Comparison of ENCODE assay signal across 8 cellular contexts in the genomic region with DNA sequence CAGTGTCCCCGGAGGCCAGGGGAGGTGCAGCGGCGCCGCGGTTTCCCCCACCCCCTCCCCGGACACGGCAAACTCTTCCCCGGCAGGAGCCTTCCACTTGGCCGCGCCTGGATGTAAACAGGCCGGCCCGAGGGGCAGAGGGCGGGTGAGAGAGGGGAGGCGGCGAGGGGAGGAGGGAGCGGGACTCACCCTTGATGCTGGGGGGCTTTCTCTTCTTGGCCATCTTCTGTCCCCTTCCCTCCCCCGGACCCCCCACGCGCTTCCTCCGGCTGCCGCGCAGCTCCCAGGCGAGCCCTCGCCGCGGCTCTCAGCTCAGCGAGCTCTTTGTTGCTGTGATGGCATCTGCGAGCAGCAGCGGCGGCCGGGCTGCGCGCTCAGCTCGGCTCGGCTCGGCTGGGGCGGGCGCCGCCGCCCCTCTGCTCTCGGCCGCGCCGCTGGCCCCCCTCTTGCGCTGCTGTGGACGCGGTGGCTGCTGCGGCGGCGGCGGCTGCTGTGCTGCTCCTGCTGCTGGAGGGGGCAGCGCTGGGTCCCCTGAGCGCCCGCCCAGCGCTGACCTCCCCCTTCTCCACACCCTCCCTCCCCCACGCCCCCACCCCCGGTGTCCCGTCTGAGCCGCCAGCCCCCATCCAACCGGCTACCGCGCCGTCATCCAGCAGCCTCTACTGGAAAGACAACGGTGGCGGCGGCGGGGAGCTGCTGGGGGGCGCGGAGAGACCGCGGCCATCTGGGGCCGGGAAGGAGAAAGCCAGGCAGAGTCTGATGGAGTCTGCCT. TPM values are rescaled to one million over a fixed set of nuclear protein-coding genes. Genes with fewer than 3 reads are reported as not detected.
A peak's percentile ranks its signal among the peaks of the same experiment; 100 is the strongest.
DNase-seq lines count a peak whose midpoint lies in the region; ATAC-seq and TF ChIP-seq lines count a peak whose summit lies in the region.

No MANE protein-coding gene starts in this region.

- no peak overlapping the region for H4K8ac ChIP-seq in mesendoderm (ENCODE audit: low read depth, low read length)

- H3K36me3 Mint-ChIP-seq in endothelial cell (ENCODE audit: low read depth, unreplicated experiment) = peaks cover 4% of the 10 kb centered on the region

- H3K4me1 Mint-ChIP-seq in endothelial cell (ENCODE audit: unreplicated experiment) = peaks cover 17% of the 10 kb centered on the region

- H3K4me3 ChIP-seq in WI38 (ENCODE audit: low read depth, low read length) (peak overlapping the region; percentile 50), mesendoderm (ENCODE audit: low read length) (peak overlapping the region; percentile 52), upper lobe of right lung (peak overlapping the region; percentile 42)

- no peak overlapping the region for H3K27ac Mint-ChIP-seq in endothelial cell (ENCODE audit: unreplicated experiment)

- H3K27me3 ChIP-seq in mesendoderm (ENCODE audit: insufficient read depth, low read length, poor library complexity) = peaks cover 6% of the 10 kb centered on the region
- peaks cover 49% of the 10 kb centered on the region for H3K27me3 ChIP-seq in upper lobe of right lung

- no peak for TF ChIP-seq CTCF in WI38 (IDR thresholded peaks at IDR 0.05; ENCODE audit: low read depth, low read length)
- TF ChIP-seq CTCF in endothelial cell (IDR thresholded peaks at IDR 0.05; ENCODE audit: unreplicated experiment) = no peak
- TF ChIP-seq CTCF in upper lobe of right lung (IDR thresholded peaks at IDR 0.05) = no peak

- H3K23ac ChIP-seq in mesendoderm (ENCODE audit: low read length) = no peak overlapping the region

- H3K36me3 ChIP-seq in mesendoderm (ENCODE audit: control insufficient read depth, insufficient read depth, low read length) (no peaks in the 10 kb centered on the region), upper lobe of right lung (no peaks in the 10 kb centered on the region)

- H4K5ac ChIP-seq in mesendoderm (ENCODE audit: low read length) = no peak overlapping the region

- H3K27me3 Mint-ChIP-seq in endothelial cell (ENCODE audit: unreplicated experiment) = peaks cover 14% of the 10 kb centered on the region

- DNase-seq in NCI-H2171 treated with DMSO at 0.1 percent for 48 hours (lab: John Stamatoyannopoulos, UW) (peak; percentile 19), NCI-H2171 (lab: John Stamatoyannopoulos, UW) (no peak), endothelial cell (ENCODE audit: low spot score) (peak; percentile 36), mesendoderm (peak; percentile 51), upper lobe of right lung (peak; percentile 67)

- H3K9me3 Mint-ChIP-seq in endothelial cell (ENCODE audit: unreplicated experiment) = no peaks in the 10 kb centered on the region

- intact Hi-C loops in upper lobe of right lung (cut with DNase I) = no loop called here

- H3K18ac ChIP-seq in mesendoderm (ENCODE audit: low read length) = no peak overlapping the region

- H3K4me1 ChIP-seq in mesendoderm (ENCODE audit: control insufficient read depth, low read depth, low read length) (peaks cover 2% of the 10 kb centered on the region), upper lobe of right lung (peaks cover 15% of the 10 kb centered on the region)

- no peaks in the 10 kb centered on the region for H3K79me1 ChIP-seq in mesendoderm (ENCODE audit: low read length)

- no CpG with 5 or more reads among the region's 72 CpGs for WGBS in mesendoderm (ENCODE audit: extremely low coverage, insufficient coverage, low lambda C conversion rate)

- H3K9me3 ChIP-seq in upper lobe of right lung = no peaks in the 10 kb centered on the region

- H2BK120ac ChIP-seq in mesendoderm (ENCODE audit: low read depth, low read length) = no peak overlapping the region

- peak overlapping the region; percentile 48 for H3K9ac ChIP-seq in mesendoderm (ENCODE audit: low read length)

- H2AK5ac ChIP-seq in mesendoderm (ENCODE audit: low read length) = no peak overlapping the region

- peak overlapping the region; percentile 44 for H3K56ac ChIP-seq in mesendoderm (ENCODE audit: low read length)

- peak overlapping the region; percentile 87 for H3K4me3 Mint-ChIP-seq in endothelial cell (ENCODE audit: unreplicated experiment)

- H2BK5ac ChIP-seq in mesendoderm (ENCODE audit: low read length) = no peak overlapping the region

- H3K79me2 ChIP-seq in mesendoderm (ENCODE audit: control insufficient read depth, insufficient read depth, low read length) = no peaks in the 10 kb centered on the region

- H3K27ac ChIP-seq in mesendoderm (ENCODE audit: low read depth, low read length) (no peak overlapping the region), upper lobe of right lung (no peak overlapping the region)

- ATAC-seq in HG03342 (IDR thresholded peaks at IDR 0.05; ENCODE audit: unreplicated experiment) (peak; percentile 36), upper lobe of right lung (peak; percentile 75), GM19455 (IDR thresholded peaks at IDR 0.05; ENCODE audit: unreplicated experiment) (no peak)

- H3K4ac ChIP-seq in mesendoderm (ENCODE audit: low read depth, low read length) = no peak overlapping the region

- no peak overlapping the region for H2BK15ac ChIP-seq in mesendoderm (replicated peaks; ENCODE audit: low read depth)

- peak overlapping the region; percentile 85 for H3K4me2 ChIP-seq in mesendoderm (ENCODE audit: low read length)

RNA-seq across cellular contexts. Expression of a gene that starts 4.9 kb away (rescaled TPM):
- 3.4 TPM for total RNA-seq in endothelial cell (ENCODE audit: unreplicated experiment)
- polyA plus RNA-seq in mesendoderm (2013, experiment 1 of 2) = 1.00 TPM
- 0.88 TPM for polyA plus RNA-seq in mesendoderm (2013, experiment 2 of 2)
- total RNA-seq in upper lobe of right lung = 0.55 TPM
